In the genomic region with DNA sequence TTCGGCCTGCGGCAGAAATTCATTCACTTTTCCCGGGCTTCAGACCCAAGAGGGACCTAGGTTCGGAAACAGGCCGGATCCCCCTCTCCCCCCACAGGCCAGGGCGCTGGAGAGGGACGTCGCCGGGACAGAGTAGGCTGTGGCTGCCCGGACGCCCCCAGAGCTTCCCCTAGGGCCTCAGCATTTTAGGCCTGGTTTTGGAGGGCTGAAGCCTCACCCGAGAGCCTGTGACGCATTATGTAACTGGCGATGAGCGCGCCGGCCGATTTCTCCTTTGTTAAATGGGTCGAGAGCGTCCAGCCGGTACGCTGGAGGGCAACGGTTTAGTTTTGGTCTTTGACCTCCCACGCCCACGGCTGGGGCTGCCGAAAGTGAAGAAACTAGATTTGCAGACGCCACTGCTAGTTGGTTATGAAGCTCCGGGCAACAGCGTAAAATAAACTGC, we compare ENCODE assay signal across 8 cellular contexts. TPM values are rescaled to one million over a fixed set of nuclear protein-coding genes. Genes with fewer than 3 reads are reported as not detected.
DNase-seq lines count a peak whose midpoint lies in the region; ATAC-seq and TF ChIP-seq lines count a peak whose summit lies in the region.

No MANE protein-coding gene starts in this region.

- peak overlapping the region; percentile 60 for H3K27ac Mint-ChIP-seq in Calu3 (ENCODE audit: unreplicated experiment)
- peak overlapping the region; percentile 72 for H3K27ac Mint-ChIP-seq in activated CD4-positive, alpha-beta memory T cell treated with anti-CD3 and anti-CD28 coated beads for 36 hours
- H3K27ac Mint-ChIP-seq in memory B cell: peak overlapping the region; percentile 87

- H3K27me3 Mint-ChIP-seq in Calu3 (ENCODE audit: unreplicated experiment): no peaks in the 10 kb centered on the region
- no peaks in the 10 kb centered on the region for H3K27me3 Mint-ChIP-seq in activated CD4-positive, alpha-beta memory T cell treated with anti-CD3 and anti-CD28 coated beads for 36 hours
- H3K27me3 Mint-ChIP-seq in memory B cell: no peaks in the 10 kb centered on the region

- H3K36me3 Mint-ChIP-seq in Calu3 (ENCODE audit: insufficient read depth, unreplicated experiment) (peaks cover 57% of the 10 kb centered on the region), memory B cell (peaks cover 14% of the 10 kb centered on the region)
- peaks cover 25% of the 10 kb centered on the region for H3K36me3 Mint-ChIP-seq in activated CD4-positive, alpha-beta memory T cell treated with anti-CD3 and anti-CD28 coated beads for 36 hours

- H3K9me3 ChIP-seq in KOPT-K1 (ENCODE audit: insufficient read depth, low read length, poor library complexity, severe bottlenecking): no peaks in the 10 kb centered on the region

- POLR2A ChIA-PET in activated CD4-positive, alpha-beta memory T cell treated with anti-CD3 and anti-CD28 coated beads for 36 hours (lab: Charles Lee): interaction anchor here (0.6 to 1.3 kb wide), 6 partner anchors 11 to 240 kb away, joined by 3 to 14 read pairs (median 5); partner anchors contain the start of genes SUDS3 and WSB2

- no TSS peak for BruUV-seq in Calu3 (replicated peaks; lab: Mats Ljungman, UMichigan)

- H3K4me3 Mint-ChIP-seq in Calu3 (ENCODE audit: low read depth, unreplicated experiment) (peak overlapping the region; percentile 86), memory B cell (peak overlapping the region; percentile 97)
- H3K4me3 Mint-ChIP-seq in activated CD4-positive, alpha-beta memory T cell treated with anti-CD3 and anti-CD28 coated beads for 36 hours: peak overlapping the region; percentile 91

- peaks cover 40% of the 10 kb centered on the region for H3K36me3 ChIP-seq in KOPT-K1 (ENCODE audit: insufficient read depth, low read length)

- intact Hi-C loops in Calu3 (cut with micrococcal nuclease; ENCODE audit: unreplicated experiment): loop anchor here (10.0 kb wide), 1 partner anchor 262 kb away; no protein-coding TSS in a partner anchor
- intact Hi-C loops in activated CD4-positive, alpha-beta memory T cell treated with anti-CD3 and anti-CD28 coated beads for 36 hours (cut with micrococcal nuclease): loop anchor here (1.0 to 5.0 kb wide), 4 partner anchors 16 to 242 kb away; partner anchors contain the start of gene WSB2

- peaks cover 24% of the 10 kb centered on the region for H3K4me1 Mint-ChIP-seq in Calu3 (ENCODE audit: low read depth, unreplicated experiment)
- peaks cover 27% of the 10 kb centered on the region for H3K4me1 Mint-ChIP-seq in activated CD4-positive, alpha-beta memory T cell treated with anti-CD3 and anti-CD28 coated beads for 36 hours (ENCODE audit: low read depth)
- peaks cover 21% of the 10 kb centered on the region for H3K4me1 Mint-ChIP-seq in memory B cell

- DNase-seq in Calu3 (peak; percentile 24), ecto neural progenitor cell (ENCODE audit: low spot score) (peak; percentile 72), memory B cell (ENCODE audit: low spot score in 2 of 2) (peak in 1 of 2 donors; percentile 13), NCI-H226 (no peak)
- peak; percentile 63 for DNase-seq in activated CD4-positive, alpha-beta memory T cell treated with anti-CD3 and anti-CD28 coated beads for 36 hours
- DNase-seq in stimulated activated CD8-positive, alpha-beta memory T cell treated with anti-CD3 and anti-CD28 coated beads, Interleukin-4, amount 100 ng/mL, for 24 hours (ENCODE audit: low read depth): peak; percentile 23

- H3K9me3 Mint-ChIP-seq in Calu3 (ENCODE audit: low read depth, unreplicated experiment): no peaks in the 10 kb centered on the region
- no peaks in the 10 kb centered on the region for H3K9me3 Mint-ChIP-seq in activated CD4-positive, alpha-beta memory T cell treated with anti-CD3 and anti-CD28 coated beads for 36 hours
- H3K9me3 Mint-ChIP-seq in memory B cell: no peaks in the 10 kb centered on the region

- H3K27ac ChIP-seq in KOPT-K1 (ENCODE audit: low read depth, low read length, poor library complexity, severe bottlenecking): peak overlapping the region; percentile 69

- peak; percentile 41 for ATAC-seq in GM21526 (IDR thresholded peaks at IDR 0.05; ENCODE audit: low FRiP score, unreplicated experiment)
- ATAC-seq in memory B cell (ENCODE audit: low read depth): peak; percentile 22

- CTCF ChIA-PET in Calu3 (lab: Charles Lee): interaction anchor here (0.5 to 2.4 kb wide), 4 partner anchors 15 to 1674 kb away, joined by 4 to 11 read pairs (median 6); partner anchors contain the start of genes SUDS3 and WSB2
- CTCF ChIA-PET in activated CD4-positive, alpha-beta memory T cell treated with anti-CD3 and anti-CD28 coated beads for 36 hours (lab: Charles Lee): interaction anchor here (1.0 to 2.8 kb wide), 5 partner anchors 15 to 262 kb away, joined by 4 to 31 read pairs (median 11); partner anchors contain the start of gene SUDS3

- no peak for TF ChIP-seq CTCF in Calu3 (IDR thresholded peaks at IDR 0.05; ENCODE audit: unreplicated experiment)

RNA-seq across cellular contexts. Expression of gene PEBP1, which starts 0.7 kb away (rescaled TPM):
- 99.8 and 109 TPM in 2 replicates for total RNA-seq in Calu3 (2022)
- total RNA-seq in activated CD4-positive, alpha-beta memory T cell treated with anti-CD3 and anti-CD28 coated beads for 36 hours: 100 to 1,000 TPM; 128 to 132 TPM

RNA-seq across cellular contexts. Expression of gene VSIG10, which starts 32.8 kb away (rescaled TPM):
- total RNA-seq in Calu3 (2022): 52.0 and 53.6 TPM in 2 replicates
- 1 to 10 TPM; 5.7 to 7.6 TPM for total RNA-seq in activated CD4-positive, alpha-beta memory T cell treated with anti-CD3 and anti-CD28 coated beads for 36 hours
